8 cellular contexts compared by ENCODE assay signal in the genomic region with DNA sequence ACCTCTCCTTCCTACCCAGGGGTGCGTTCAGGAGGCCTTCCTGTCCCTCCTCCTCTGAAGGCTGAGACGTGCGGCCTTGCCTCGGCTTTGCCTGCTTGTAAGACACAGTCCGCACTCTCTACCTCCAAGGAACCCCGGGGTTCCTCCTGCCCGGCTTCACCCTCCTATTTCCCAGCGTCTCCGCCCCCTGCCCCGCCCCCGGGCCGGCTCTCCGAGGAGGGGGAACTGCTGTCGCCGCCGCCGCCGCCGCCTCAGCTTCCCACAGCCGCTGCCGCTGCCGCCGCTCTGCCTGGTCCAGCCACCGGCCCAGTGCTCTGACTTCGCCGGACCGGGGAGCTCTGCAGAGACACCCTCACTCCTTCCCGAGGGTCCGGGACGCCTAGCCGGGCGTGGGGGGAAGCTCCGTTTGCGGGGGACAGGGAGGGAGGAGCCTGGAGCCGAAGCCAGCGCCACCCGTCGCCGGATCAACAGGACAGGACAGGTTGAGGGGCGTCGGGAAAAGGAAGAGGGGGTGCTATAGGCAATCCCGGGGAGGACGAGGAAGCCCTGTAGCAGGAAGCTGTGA. TPM values are rescaled to one million over a fixed set of nuclear protein-coding genes. Genes with fewer than 3 reads are reported as not detected.
A peak's percentile ranks its signal among the peaks of the same experiment; 100 is the strongest.
DNase-seq lines count a peak whose midpoint lies in the region; ATAC-seq and TF ChIP-seq lines count a peak whose summit lies in the region.

No MANE protein-coding gene starts in this region.

- no peaks in the 10 kb centered on the region for H3K9me3 ChIP-seq in T-helper 17 cell (ENCODE audit: control insufficient read depth, low read length, poor library complexity, severe bottlenecking)
- no peaks in the 10 kb centered on the region for H3K9me3 ChIP-seq in body of pancreas
- H3K9me3 ChIP-seq in spleen, result no peaks in the 10 kb centered on the region

- TF ChIP-seq CTCF in body of pancreas (IDR thresholded peaks at IDR 0.05) (no peak), spleen (IDR thresholded peaks at IDR 0.05 in 8 of 11, conservative IDR thresholded peaks at IDR 0.05 in 3 of 11) (no peak)

- H3K9me3 Mint-ChIP-seq in immature natural killer cell, result peaks cover 0 to 1% (median 0%) of the 10 kb centered on the region in 6 donors

- TF ChIP-seq POLR2A in body of pancreas (IDR thresholded peaks at IDR 0.05) (no peak), spleen (IDR thresholded peaks at IDR 0.05) (no peak)

- H3K4me1 Mint-ChIP-seq in T-helper 17 cell, result peaks cover 33% of the 10 kb centered on the region
- H3K4me1 Mint-ChIP-seq in immature natural killer cell, result peaks cover 38 to 40% of the 10 kb centered on the region in 2 donors

- H3K4me3 Mint-ChIP-seq in T-helper 17 cell, result peak overlapping the region; percentile 88
- peak overlapping the region; percentile 56 to 86 (median 66) for H3K4me3 Mint-ChIP-seq in immature natural killer cell

- DNase-seq in DMS53 treated with DMSO at 0.1 percent for 48 hours (lab: John Stamatoyannopoulos, UW; ENCODE audit: unreplicated experiment), result peak; percentile 79
- peak; percentile 37 to 40 (median 40) for DNase-seq in T-helper 17 cell
- peak; percentile 25 to 48 (median 34) for DNase-seq in body of pancreas
- DNase-seq in immature natural killer cell, result no peak
- DNase-seq in spleen, result peak; percentile 96
- no peak for DNase-seq in DMS 273 treated with DMSO at 0.1 percent for 48 hours (lab: John Stamatoyannopoulos, UW)
- no peak for DNase-seq in NCI-H446 treated with DMSO at 0.1 percent for 48 hours (lab: John Stamatoyannopoulos, UW)

- 47 to 88% methylated on average over 43 of the region's 43 CpGs for WGBS in body of pancreas, 2 donors
- 5 to 12% (median 5%) methylated on average over 38 to 43 of the region's 43 CpGs for WGBS in spleen, 5 donors

- H3K27me3 Mint-ChIP-seq in T-helper 17 cell (peaks cover 34% of the 10 kb centered on the region), immature natural killer cell (ENCODE audit: low read depth in 3 of 3) (peaks cover 29 to 34% (median 33%) of the 10 kb centered on the region in 3 donors)

- H3K36me3 ChIP-seq in body of pancreas (replicated peaks in 1 of 2; ENCODE audit: insufficient read depth in 1 of 2, low read depth in 2 of 2) (no peaks in the 10 kb centered on the region), spleen (no peaks in the 10 kb centered on the region)

- H3K27me3 ChIP-seq in body of pancreas, result no peaks in the 10 kb centered on the region
- H3K27me3 ChIP-seq in spleen (replicated peaks in 1 of 7), result peaks cover 0 to 49% (median 28%) of the 10 kb centered on the region in 7 donors

- H3K27ac ChIP-seq in body of pancreas (no peak overlapping the region), spleen (peak overlapping the region in 6 of 8 donors; percentile 54 to 93 (median 87))

- H3K4me1 ChIP-seq in body of pancreas (peaks cover 49% of the 10 kb centered on the region), spleen (peaks cover 31 to 68% (median 58%) of the 10 kb centered on the region in 6 donors)

- H3K36me3 Mint-ChIP-seq in T-helper 17 cell (ENCODE audit: low read depth) (peaks cover 8% of the 10 kb centered on the region), immature natural killer cell (peaks cover 7 to 13% (median 10%) of the 10 kb centered on the region in 3 donors)

- ATAC-seq in T-helper 17 cell (no peak), body of pancreas (no peak), HG02885 (IDR thresholded peaks at IDR 0.05; ENCODE audit: poor library complexity, unreplicated experiment) (no peak)

- intact Hi-C loops in body of pancreas (cut with DNase I), result no loop called here
- intact Hi-C loops in spleen (cut with DNase I; ENCODE audit: low total_unique reads), result loop anchor here (5.0 kb wide), 2 partner anchors 81 to 124 kb away; a partner anchor contains a TSS

- H3K4me3 ChIP-seq in body of pancreas (no peak overlapping the region), spleen (peak overlapping the region in 7 of 8 donors; percentile 28 to 84 (median 71))

- H3K27ac Mint-ChIP-seq in T-helper 17 cell, result peak overlapping the region; percentile 67
- peak overlapping the region in 2 of 6 donors; percentile 21 to 72 for H3K27ac Mint-ChIP-seq in immature natural killer cell

RNA-seq across cellular contexts. Expression of a gene that starts 1.2 kb away (rescaled TPM):
- 1 to 10 TPM; 2.0 to 2.6 TPM for total RNA-seq in T-helper 17 cell
- 1 to 10 TPM in 1 of 2 donors, not detected in 1; 2.1 TPM for total RNA-seq in body of pancreas
- not detected for polyA plus RNA-seq in immature natural killer cell
- 1 to 10 TPM; 1.0 to 5.5 (median 3.2) TPM for total RNA-seq in spleen
- 1 to 10 TPM; 1.5 to 3.5 (median 2.0) TPM for polyA plus RNA-seq in spleen

RNA-seq across cellular contexts. Expression of a gene that starts 2.9 kb away (rescaled TPM):
- total RNA-seq in T-helper 17 cell, result 10 to 100 TPM; 12.6 to 13.2 TPM
- total RNA-seq in body of pancreas, result 1 to 10 TPM; 3.6 to 9.6 TPM
- 10 to 100 TPM; 15.9 to 27.9 (median 16.4) TPM for polyA plus RNA-seq in immature natural killer cell
- 10 to 100 TPM in 5 of 7 donors, 1 to 10 TPM in 2; 7.1 to 17.4 (median 10.9) TPM for total RNA-seq in spleen
- polyA plus RNA-seq in spleen, result 1 to 10 TPM; 4.7 to 9.8 (median 7.8) TPM

RNA-seq across cellular contexts. Expression of a gene that starts 6.7 kb away (rescaled TPM):
- 1 to 10 TPM; 7.0 to 7.2 TPM for total RNA-seq in T-helper 17 cell
- total RNA-seq in body of pancreas, result 1 to 10 TPM; 2.6 to 8.8 TPM
- polyA plus RNA-seq in immature natural killer cell, result 10 to 100 TPM; 32.4 to 41.3 (median 38.5) TPM
- total RNA-seq in spleen, result 10 to 100 TPM in 5 of 7 donors, 1 to 10 TPM in 2; 7.3 to 12.9 (median 11.4) TPM
- polyA plus RNA-seq in spleen, result 10 to 100 TPM in 2 of 3 donors, 1 to 10 TPM in 1; 7.3 to 12.4 (median 11.1) TPM

RNA-seq across cellular contexts. Expression of a gene that starts 9.5 kb away (rescaled TPM):
- total RNA-seq in T-helper 17 cell (not detected), body of pancreas (not detected), spleen (not detected)
- polyA plus RNA-seq in immature natural killer cell (not detected), spleen (not detected)

RNA-seq across cellular contexts. Expression of a gene that starts 12.7 kb away (rescaled TPM):
- total RNA-seq in T-helper 17 cell (not detected), body of pancreas (not detected), spleen (not detected)
- polyA plus RNA-seq in immature natural killer cell (not detected), spleen (not detected)

Comparison
In these comparisons a context has a peak if more than half of its experiments do, and no peak if none do; other contexts are left out.
1. DNase-seq: peak in DMS53 treated with DMSO at 0.1 percent for 48 hours (single experiment), T-helper 17 cell (3 of 3), body of pancreas (4 of 4) and spleen (single experiment); none in immature natural killer cell (0 of 3), DMS 273 treated with DMSO at 0.1 percent for 48 hours (single experiment) and NCI-H446 treated with DMSO at 0.1 percent for 48 hours (single experiment).
2. H3K27ac ChIP-seq: peak in spleen (6 of 8); none in body of pancreas (0 of 4).
3. H3K4me3 ChIP-seq: peak in spleen (7 of 8); none in body of pancreas (0 of 2).